In genomic region chr12:46361667-46362034, GRCh38 we compare ENCODE assay signal across 15 cellular contexts. TPM values are rescaled to one million over a fixed set of nuclear protein-coding genes. Genes with fewer than 3 reads are reported as not detected.
DNase-seq lines count a peak whose midpoint lies in the region; ATAC-seq and TF ChIP-seq lines count a peak whose summit lies in the region.
"Had no signal": no experiment of that assay in that cellular context is flagged by ENCODE, and none has a peak within 500 bp of the region (broad histone marks: within the 10 kb centered on the region; RNA-seq: fewer than 3 reads in every experiment).

No MANE protein-coding gene starts in this region.

- intact Hi-C loops in CD4-positive, alpha-beta T cell (cut with DNase I, micrococcal nuclease), result loop anchor here in 1 of 2 experiments (10.0 kb wide), 1 partner anchor 377 kb away; no protein-coding TSS in a partner anchor
- intact Hi-C loops in naive thymus-derived CD4-positive, alpha-beta T cell (cut with micrococcal nuclease), result loop anchor here (1.0 kb wide), 2 partner anchors 8 to 10 kb away; no protein-coding TSS in a partner anchor

- peaks cover 86% of the 10 kb centered on the region for H3K36me3 Mint-ChIP-seq in CD4-positive, alpha-beta T cell (ENCODE audit: low read depth)
- peaks cover 75% of the 10 kb centered on the region for H3K36me3 Mint-ChIP-seq in HFFc6 (ENCODE audit: low read depth)
- H3K36me3 Mint-ChIP-seq in activated naive CD8-positive, alpha-beta T cell treated with anti-CD3 and anti-CD28 coated beads, Interleukin-2, amount 50 U/mL, for 24 hours (ENCODE audit: low read depth), result peaks cover 78% of the 10 kb centered on the region
- H3K36me3 Mint-ChIP-seq in naive thymus-derived CD4-positive, alpha-beta T cell, result peaks cover 19 to 73% (median 52%) of the 10 kb centered on the region in 5 donors
- H3K36me3 Mint-ChIP-seq in endodermal cell (ENCODE audit: low read depth), result peaks cover 74% of the 10 kb centered on the region

- H3K9ac ChIP-seq in endodermal cell (ENCODE audit: extremely low read depth, low read length, poor library complexity, severe bottlenecking), result no peak overlapping the region

- H3K9me3 ChIP-seq in CD4-positive, alpha-beta T cell (ENCODE audit: control insufficient read depth, low read length), result no peaks in the 10 kb centered on the region
- H3K9me3 ChIP-seq in naive thymus-derived CD4-positive, alpha-beta T cell (ENCODE audit: control insufficient read depth in 2 of 3, low read length in 3 of 3), result no peaks in the 10 kb centered on the region
- no peaks in the 10 kb centered on the region for H3K9me3 ChIP-seq in endodermal cell (ENCODE audit: control insufficient read depth, low read length)
- H3K9me3 ChIP-seq: body of pancreas, left ventricle myocardium inferior, thoracic aorta had no signal

- CTCF ChIA-PET in CD4-positive, alpha-beta T cell (lab: Charles Lee), result no interaction called here
- CTCF ChIA-PET in naive thymus-derived CD4-positive, alpha-beta T cell (lab: Charles Lee), result no interaction called here

- peaks cover 30 to 74% (median 62%) of the 10 kb centered on the region in 3 experiments for H3K36me3 ChIP-seq in naive thymus-derived CD4-positive, alpha-beta T cell (ENCODE audit: control insufficient read depth in 2 of 3, insufficient read depth in 3 of 3, low read length in 3 of 3)
- peaks cover 83% of the 10 kb centered on the region for H3K36me3 ChIP-seq in endodermal cell (ENCODE audit: control insufficient read depth, insufficient read depth, low read length)

- no peaks in the 10 kb centered on the region for H3K9me3 Mint-ChIP-seq in CD4-positive, alpha-beta T cell
- H3K9me3 Mint-ChIP-seq in HFFc6 (no peaks in the 10 kb centered on the region), endodermal cell (no peaks in the 10 kb centered on the region)
- H3K9me3 Mint-ChIP-seq in activated naive CD8-positive, alpha-beta T cell treated with anti-CD3 and anti-CD28 coated beads, Interleukin-2, amount 50 U/mL, for 24 hours, result no peaks in the 10 kb centered on the region
- H3K9me3 Mint-ChIP-seq in naive thymus-derived CD4-positive, alpha-beta T cell, result no peaks in the 10 kb centered on the region

- ATAC-seq in CD4-positive, alpha-beta T cell (ENCODE audit: poor library complexity), result no peak
- peak; percentile 15 for ATAC-seq in activated naive CD8-positive, alpha-beta T cell treated with anti-CD3 and anti-CD28 coated beads, Interleukin-2, amount 50 U/mL, for 24 hours
- no peak for ATAC-seq in naive thymus-derived CD4-positive, alpha-beta T cell
- ATAC-seq: body of pancreas had no signal

- peak overlapping the region; percentile 57 for H3K27ac Mint-ChIP-seq in CD4-positive, alpha-beta T cell
- H3K27ac Mint-ChIP-seq in HFFc6, result peak overlapping the region; percentile 84
- H3K27ac Mint-ChIP-seq in activated naive CD8-positive, alpha-beta T cell treated with anti-CD3 and anti-CD28 coated beads, Interleukin-2, amount 50 U/mL, for 24 hours, result peak overlapping the region; percentile 48
- peak overlapping the region; percentile 33 to 83 (median 73) for H3K27ac Mint-ChIP-seq in naive thymus-derived CD4-positive, alpha-beta T cell
- H3K27ac Mint-ChIP-seq in endodermal cell, result no peak overlapping the region

- H3K4me1 ChIP-seq in naive thymus-derived CD4-positive, alpha-beta T cell (ENCODE audit: control insufficient read depth in 2 of 2, insufficient read depth in 2 of 2, low read length in 2 of 2), result peaks cover 5 to 17% of the 10 kb centered on the region in 2 donors
- peaks cover 5% of the 10 kb centered on the region for H3K4me1 ChIP-seq in endodermal cell (ENCODE audit: control insufficient read depth, insufficient read depth, low read length)

- H3K27ac ChIP-seq in CD4-positive, alpha-beta T cell (ENCODE audit: low read depth, low read length), result no peak overlapping the region
- peak overlapping the region; percentile 28 for H3K27ac ChIP-seq in naive thymus-derived CD4-positive, alpha-beta T cell (ENCODE audit: low read depth, low read length)
- no peak overlapping the region for H3K27ac ChIP-seq in endodermal cell (ENCODE audit: low read depth, low read length)
- H3K27ac ChIP-seq: body of pancreas, left ventricle myocardium inferior, skin epidermis, thoracic aorta had no signal

- no peak for DNase-seq in CD4-positive, alpha-beta T cell
- no peak for DNase-seq in HFFc6
- DNase-seq in activated naive CD8-positive, alpha-beta T cell treated with anti-CD3 and anti-CD28 coated beads, Interleukin-2, amount 50 U/mL, for 24 hours, result no peak
- DNase-seq in naive thymus-derived CD4-positive, alpha-beta T cell, result no peak
- DNase-seq in H4 (ENCODE audit: low spot score), result no peak
- no peak for DNase-seq in NCI-H774 (lab: John Stamatoyannopoulos, UW)
- no peak for DNase-seq in kidney glomerular epithelial cell (lab: John Stamatoyannopoulos, UW)
- DNase-seq in endodermal cell, result no peak
- DNase-seq: COR-L47, left ventricle myocardium inferior, NCI-H1436 treated with DMSO at 0.1 percent for 48 hours, NCI-H526 treated with DMSO at 0.1 percent for 48 hours had no signal

- no peaks in the 10 kb centered on the region for H3K27me3 Mint-ChIP-seq in CD4-positive, alpha-beta T cell
- H3K27me3 Mint-ChIP-seq in HFFc6 (ENCODE audit: insufficient read depth) (peaks cover 54% of the 10 kb centered on the region), endodermal cell (ENCODE audit: insufficient read depth) (no peaks in the 10 kb centered on the region)
- no peaks in the 10 kb centered on the region for H3K27me3 Mint-ChIP-seq in activated naive CD8-positive, alpha-beta T cell treated with anti-CD3 and anti-CD28 coated beads, Interleukin-2, amount 50 U/mL, for 24 hours
- H3K27me3 Mint-ChIP-seq in naive thymus-derived CD4-positive, alpha-beta T cell, result no peaks in the 10 kb centered on the region

- no peaks in the 10 kb centered on the region for H3K27me3 ChIP-seq in CD4-positive, alpha-beta T cell (ENCODE audit: control insufficient read depth, insufficient read depth, low read length)
- no peaks in the 10 kb centered on the region for H3K27me3 ChIP-seq in naive thymus-derived CD4-positive, alpha-beta T cell (ENCODE audit: control insufficient read depth in 2 of 2, insufficient read depth in 2 of 2, low read length in 2 of 2)
- no peaks in the 10 kb centered on the region for H3K27me3 ChIP-seq in endodermal cell (ENCODE audit: control insufficient read depth, insufficient read depth, low read length, poor library complexity, severe bottlenecking)
- H3K27me3 ChIP-seq: body of pancreas had no signal

- H3K4me3 Mint-ChIP-seq in CD4-positive, alpha-beta T cell, result no peak overlapping the region
- H3K4me3 Mint-ChIP-seq in HFFc6 (peak overlapping the region; percentile 53), endodermal cell (no peak overlapping the region)
- no peak overlapping the region for H3K4me3 Mint-ChIP-seq in activated naive CD8-positive, alpha-beta T cell treated with anti-CD3 and anti-CD28 coated beads, Interleukin-2, amount 50 U/mL, for 24 hours
- peak overlapping the region in 3 of 10 donors; percentile 4 to 62 (median 17) for H3K4me3 Mint-ChIP-seq in naive thymus-derived CD4-positive, alpha-beta T cell

- POLR2A ChIA-PET in CD4-positive, alpha-beta T cell (lab: Charles Lee), result interaction anchor here (1.3 kb wide), 1 partner anchor 10 kb away, joined by 4 read pairs; no protein-coding TSS in a partner anchor
- POLR2A ChIA-PET in naive thymus-derived CD4-positive, alpha-beta T cell (lab: Charles Lee), result interaction anchor here (0.9 to 3.3 kb wide), 2 partner anchors 10 to 22 kb away, joined by 3 to 28 read pairs; partner anchors contain the start of gene SLC38A2

- TF ChIP-seq CTCF in CD4-positive, alpha-beta T cell (IDR thresholded peaks at IDR 0.05), result no peak
- TF ChIP-seq CTCF in HFFc6 (IDR thresholded peaks at IDR 0.05), result no peak
- TF ChIP-seq CTCF in endodermal cell (conservative IDR thresholded peaks at IDR 0.05), result no peak

- peaks cover 66% of the 10 kb centered on the region for H3K4me1 Mint-ChIP-seq in CD4-positive, alpha-beta T cell (ENCODE audit: low read depth)
- H3K4me1 Mint-ChIP-seq in HFFc6 (ENCODE audit: low read depth) (peaks cover 86% of the 10 kb centered on the region), endodermal cell (peaks cover 2% of the 10 kb centered on the region)
- H3K4me1 Mint-ChIP-seq in activated naive CD8-positive, alpha-beta T cell treated with anti-CD3 and anti-CD28 coated beads, Interleukin-2, amount 50 U/mL, for 24 hours, result peaks cover 60% of the 10 kb centered on the region
- peaks cover 32 to 67% (median 55%) of the 10 kb centered on the region in 7 donors for H3K4me1 Mint-ChIP-seq in naive thymus-derived CD4-positive, alpha-beta T cell

- WGBS in endodermal cell (ENCODE audit: insufficient coverage in 1 of 2, insufficient read length in 1 of 2), 2 experiments, result 94% methylated on average over 2 of the region's 2 CpGs; no CpG with 5 or more reads in 1 of the 2 experiments

- no peak overlapping the region for H3K4me3 ChIP-seq in naive thymus-derived CD4-positive, alpha-beta T cell (ENCODE audit: low read length)
- no peak overlapping the region for H3K4me3 ChIP-seq in endodermal cell (ENCODE audit: low read length)
- H3K4me3 ChIP-seq: body of pancreas, left ventricle myocardium inferior, skin epidermis, thoracic aorta had no signal

RNA-seq across cellular contexts. Expression of gene SLC38A2, which starts 10.9 kb away (rescaled TPM):
- total RNA-seq in CD4-positive, alpha-beta T cell, result 100 to 1,000 TPM; 213 to 222 TPM
- total RNA-seq in HFFc6 (2021; fragmentation: NEBNext Ultra II Directional; extraction: Animal tissue kit (Norgen Biotek cat#: 25700)), result 1,000 to 10,000 TPM in 2 of 6 experiments, 100 to 1,000 TPM in 4; 787 to 1,148 (median 975) TPM
- total RNA-seq in naive thymus-derived CD4-positive, alpha-beta T cell, result 100 to 1,000 TPM; 157 to 269 (median 175) TPM
- polyA plus RNA-seq in naive thymus-derived CD4-positive, alpha-beta T cell, result 100 to 1,000 TPM in 1 of 2 donors, 10 to 100 TPM in 1; 61.5 to 122 TPM
- 203 and 263 TPM in 2 replicates for total RNA-seq in H4 (2014; rRNA removed; shearing (Covaris generic))
- total RNA-seq in endodermal cell, result 100 to 1,000 TPM; 156 to 230 TPM
- polyA plus RNA-seq in endodermal cell (2013, experiment 1 of 2), result 185 TPM
- polyA plus RNA-seq in endodermal cell (2013, experiment 2 of 2), result 170 TPM
